Comparison of ENCODE assay signal across 9 cellular contexts in the genomic region with DNA sequence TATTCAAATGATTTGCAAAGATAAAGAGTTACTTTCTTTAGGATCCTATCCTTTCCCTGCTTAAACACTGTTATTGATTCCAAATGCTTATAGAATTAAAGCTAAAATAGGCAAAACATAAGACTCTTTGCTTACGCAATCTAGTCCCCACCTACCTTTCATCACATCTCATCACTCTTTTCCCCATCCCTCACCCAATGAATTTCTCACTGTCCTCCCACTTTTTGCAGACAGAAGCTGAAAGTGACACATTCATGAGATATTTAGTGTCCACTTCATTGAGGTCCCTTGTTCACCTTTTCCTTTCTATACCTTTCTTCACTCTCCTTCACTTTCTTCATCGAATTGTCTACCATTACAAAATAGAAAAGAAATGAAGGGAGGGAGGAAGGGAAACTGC. TPM values are rescaled to one million over a fixed set of nuclear protein-coding genes. Genes with fewer than 3 reads are reported as not detected.
DNase-seq lines count a peak whose midpoint lies in the region; ATAC-seq, FAIRE-seq and TF ChIP-seq lines count a peak whose summit lies in the region.
"Had no signal": no experiment of that assay in that cellular context is flagged by ENCODE, and none has a peak within 500 bp of the region (broad histone marks: within the 10 kb centered on the region; RNA-seq: fewer than 3 reads in every experiment).

No MANE protein-coding gene starts in this region.

- no peak overlapping the region for H3K27ac Mint-ChIP-seq in CD4-positive, alpha-beta memory T cell
- peak overlapping the region; percentile 82 for H3K27ac Mint-ChIP-seq in astrocyte (ENCODE audit: unreplicated experiment)
- H3K27ac Mint-ChIP-seq in naive thymus-derived CD4-positive, alpha-beta T cell = peak overlapping the region in 1 of 9 donors; percentile 28
- no peak overlapping the region for H3K27ac Mint-ChIP-seq in activated CD4-positive, alpha-beta memory T cell treated with anti-CD3 and anti-CD28 coated beads, Interleukin-2, amount 10 ng/mL, durations not matched to agents 7 days and 5 days
- H3K27ac Mint-ChIP-seq: activated CD4-positive, alpha-beta memory T cell treated with anti-CD3 and anti-CD28 coated beads for 36 hours had no signal

- no peaks in the 10 kb centered on the region for H3K27me3 ChIP-seq in CD4-positive, alpha-beta memory T cell (ENCODE audit: insufficient read depth, low read length)
- H3K27me3 ChIP-seq in HUES6 (ENCODE audit: control insufficient read depth, insufficient read depth, low read length) (no peaks in the 10 kb centered on the region; the same call in 1 of the 2 replicates), astrocyte (ENCODE audit: insufficient read depth, low read length) (no peaks in the 10 kb centered on the region)
- no peaks in the 10 kb centered on the region for H3K27me3 ChIP-seq in naive thymus-derived CD4-positive, alpha-beta T cell (ENCODE audit: control insufficient read depth in 2 of 2, insufficient read depth in 2 of 2, low read length in 2 of 2)

- peak overlapping the region; percentile 88 for H2AFZ ChIP-seq in astrocyte (ENCODE audit: low read depth, low read length)

- no peaks in the 10 kb centered on the region for H3K36me3 ChIP-seq in CD4-positive, alpha-beta memory T cell (ENCODE audit: insufficient read depth, low read length)
- H3K36me3 ChIP-seq in HUES6 (ENCODE audit: control insufficient read depth, insufficient read depth, low read length) = peaks cover 12% of the 10 kb centered on the region; the same call in 1 of the 2 replicates
- no peaks in the 10 kb centered on the region for H3K36me3 ChIP-seq in astrocyte (ENCODE audit: insufficient read depth, low read length)
- H3K36me3 ChIP-seq in naive thymus-derived CD4-positive, alpha-beta T cell (ENCODE audit: control insufficient read depth in 2 of 3, insufficient read depth in 3 of 3, low read length in 3 of 3) = peaks cover 0 to 4% (median 0%) of the 10 kb centered on the region in 3 experiments

- CTCF ChIA-PET in CD4-positive, alpha-beta memory T cell (lab: Charles Lee; ENCODE audit: partially characterized antibody) = no interaction called here
- CTCF ChIA-PET in naive thymus-derived CD4-positive, alpha-beta T cell (lab: Charles Lee) = no interaction called here
- CTCF ChIA-PET in activated CD4-positive, alpha-beta memory T cell treated with anti-CD3 and anti-CD28 coated beads, Interleukin-2, amount 10 ng/mL, durations not matched to agents 7 days and 5 days (lab: Charles Lee) = no interaction called here

- no peak overlapping the region for H3K27ac ChIP-seq in CD4-positive, alpha-beta memory T cell (ENCODE audit: low read depth, low read length)
- no peak overlapping the region for H3K27ac ChIP-seq in HUES6 (ENCODE audit: low read depth, low read length)
- no peak overlapping the region for H3K27ac ChIP-seq in astrocyte (ENCODE audit: low read depth, low read length)
- no peak overlapping the region for H3K27ac ChIP-seq in naive thymus-derived CD4-positive, alpha-beta T cell (ENCODE audit: low read depth, low read length)

- H3K9me3 ChIP-seq in CD4-positive, alpha-beta memory T cell (ENCODE audit: control insufficient read depth in 1 of 2, low read length in 2 of 2) = no peaks in the 10 kb centered on the region
- no peaks in the 10 kb centered on the region for H3K9me3 ChIP-seq in HUES6 (ENCODE audit: control insufficient read depth, insufficient read depth, low read depth, low read length)
- no peaks in the 10 kb centered on the region for H3K9me3 ChIP-seq in astrocyte (ENCODE audit: insufficient read depth, low read depth, low read length)
- no peaks in the 10 kb centered on the region for H3K9me3 ChIP-seq in naive thymus-derived CD4-positive, alpha-beta T cell (ENCODE audit: control insufficient read depth in 2 of 3, low read length in 3 of 3)

- no peak for FAIRE-seq in astrocyte (lab: Jason Lieb, UNC)

- H3K4me1 ChIP-seq in CD4-positive, alpha-beta memory T cell (ENCODE audit: insufficient read depth, low read length) = no peaks in the 10 kb centered on the region
- H3K4me1 ChIP-seq in HUES6 (ENCODE audit: control insufficient read depth, insufficient read depth, low read length) = 0 out of 2 replicates have a peak, but pooled peaks cover 12% of the 10 kb centered on the region
- no peaks in the 10 kb centered on the region for H3K4me1 ChIP-seq in astrocyte (ENCODE audit: insufficient read depth, low read length)
- no peaks in the 10 kb centered on the region for H3K4me1 ChIP-seq in naive thymus-derived CD4-positive, alpha-beta T cell (ENCODE audit: control insufficient read depth in 2 of 2, insufficient read depth in 2 of 2, low read length in 2 of 2)

- H4K20me1 ChIP-seq in astrocyte (ENCODE audit: insufficient read depth, low read length) = no peaks in the 10 kb centered on the region

- no peak for DNase-seq in CD4-positive, alpha-beta memory T cell
- no peak for DNase-seq in astrocyte (ENCODE audit: low read depth)
- peak in 1 of 9 donors; percentile 2 for DNase-seq in naive thymus-derived CD4-positive, alpha-beta T cell
- DNase-seq in NCI-H187 (lab: John Stamatoyannopoulos, UW) = no peak
- no peak for DNase-seq in activated CD4-positive, alpha-beta memory T cell treated with anti-CD3 and anti-CD28 coated beads, Interleukin-2, amount 10 ng/mL, durations not matched to agents 7 days and 5 days

- peak overlapping the region; percentile 83 for H3K4me2 ChIP-seq in astrocyte (ENCODE audit: low read length)

- H3K9ac ChIP-seq in HUES6 (ENCODE audit: low read length) = peak overlapping the region; percentile 52
- H3K9ac ChIP-seq in astrocyte (ENCODE audit: low read length) = peak overlapping the region; percentile 90

- peaks cover 6 to 13% (median 11%) of the 10 kb centered on the region in 4 donors for H3K4me1 Mint-ChIP-seq in CD4-positive, alpha-beta memory T cell
- H3K4me1 Mint-ChIP-seq in astrocyte (ENCODE audit: low read depth, unreplicated experiment) = peaks cover 2% of the 10 kb centered on the region
- H3K4me1 Mint-ChIP-seq in naive thymus-derived CD4-positive, alpha-beta T cell = peaks cover 4 to 13% (median 9%) of the 10 kb centered on the region in 7 donors
- peaks cover 5% of the 10 kb centered on the region for H3K4me1 Mint-ChIP-seq in activated CD4-positive, alpha-beta memory T cell treated with anti-CD3 and anti-CD28 coated beads, Interleukin-2, amount 10 ng/mL, durations not matched to agents 7 days and 5 days

- peaks cover 20% of the 10 kb centered on the region for H3K79me2 ChIP-seq in astrocyte (ENCODE audit: insufficient read depth, low read length)

- POLR2A ChIA-PET in CD4-positive, alpha-beta memory T cell (lab: Charles Lee; ENCODE audit: partially characterized antibody) = no interaction called here
- POLR2A ChIA-PET in naive thymus-derived CD4-positive, alpha-beta T cell (lab: Charles Lee) = no interaction called here
- POLR2A ChIA-PET in activated CD4-positive, alpha-beta memory T cell treated with anti-CD3 and anti-CD28 coated beads, Interleukin-2, amount 10 ng/mL, durations not matched to agents 7 days and 5 days (lab: Charles Lee) = no interaction called here

- H3K27me3 Mint-ChIP-seq in CD4-positive, alpha-beta memory T cell = peaks cover 3 to 7% of the 10 kb centered on the region in 2 donors
- H3K27me3 Mint-ChIP-seq in astrocyte (ENCODE audit: low read depth, unreplicated experiment) = no peaks in the 10 kb centered on the region
- H3K27me3 Mint-ChIP-seq in naive thymus-derived CD4-positive, alpha-beta T cell = peaks cover 0 to 32% (median 11%) of the 10 kb centered on the region in 5 donors
- peaks cover 22% of the 10 kb centered on the region for H3K27me3 Mint-ChIP-seq in activated CD4-positive, alpha-beta memory T cell treated with anti-CD3 and anti-CD28 coated beads, Interleukin-2, amount 10 ng/mL, durations not matched to agents 7 days and 5 days

- H3K9me3 Mint-ChIP-seq in CD4-positive, alpha-beta memory T cell = peaks cover 0 to 4% (median 0%) of the 10 kb centered on the region in 8 donors
- H3K9me3 Mint-ChIP-seq in astrocyte (ENCODE audit: unreplicated experiment) = no peaks in the 10 kb centered on the region
- H3K9me3 Mint-ChIP-seq in naive thymus-derived CD4-positive, alpha-beta T cell = no peaks in the 10 kb centered on the region
- no peaks in the 10 kb centered on the region for H3K9me3 Mint-ChIP-seq in activated CD4-positive, alpha-beta memory T cell treated with anti-CD3 and anti-CD28 coated beads, Interleukin-2, amount 10 ng/mL, durations not matched to agents 7 days and 5 days
- H3K9me3 Mint-ChIP-seq: activated CD4-positive, alpha-beta memory T cell treated with anti-CD3 and anti-CD28 coated beads for 36 hours had no signal

- ATAC-seq in naive thymus-derived CD4-positive, alpha-beta T cell = no peak
- ATAC-seq in GM19328 (IDR thresholded peaks at IDR 0.05; ENCODE audit: unreplicated experiment) = no peak
- ATAC-seq in GM19035 (IDR thresholded peaks at IDR 0.05; ENCODE audit: unreplicated experiment) = no peak

- H3K4me3 Mint-ChIP-seq in CD4-positive, alpha-beta memory T cell = peak overlapping the region; percentile 6 to 58 (median 35)
- H3K4me3 Mint-ChIP-seq in astrocyte (ENCODE audit: unreplicated experiment) = peak overlapping the region; percentile 84
- peak overlapping the region; percentile 43 to 94 (median 82) for H3K4me3 Mint-ChIP-seq in naive thymus-derived CD4-positive, alpha-beta T cell
- no peak overlapping the region for H3K4me3 Mint-ChIP-seq in activated CD4-positive, alpha-beta memory T cell treated with anti-CD3 and anti-CD28 coated beads, Interleukin-2, amount 10 ng/mL, durations not matched to agents 7 days and 5 days

- TF ChIP-seq CTCF in astrocyte (IDR thresholded peaks at IDR 0.05; ENCODE audit: insufficient read depth, low read depth, low read length) = no peak

- no peaks in the 10 kb centered on the region for H3K36me3 Mint-ChIP-seq in CD4-positive, alpha-beta memory T cell
- no peaks in the 10 kb centered on the region for H3K36me3 Mint-ChIP-seq in astrocyte (ENCODE audit: low read depth, unreplicated experiment)
- peaks cover 0 to 4% (median 0%) of the 10 kb centered on the region in 5 donors for H3K36me3 Mint-ChIP-seq in naive thymus-derived CD4-positive, alpha-beta T cell
- no peaks in the 10 kb centered on the region for H3K36me3 Mint-ChIP-seq in activated CD4-positive, alpha-beta memory T cell treated with anti-CD3 and anti-CD28 coated beads, Interleukin-2, amount 10 ng/mL, durations not matched to agents 7 days and 5 days (ENCODE audit: low read depth)
- H3K36me3 Mint-ChIP-seq: activated CD4-positive, alpha-beta memory T cell treated with anti-CD3 and anti-CD28 coated beads for 36 hours had no signal

- H3K4me3 ChIP-seq in CD4-positive, alpha-beta memory T cell (ENCODE audit: low read length in 2 of 2) = no peak overlapping the region
- peak overlapping the region; percentile 99 for H3K4me3 ChIP-seq in HUES6 (ENCODE audit: low read depth, low read length)
- H3K4me3 ChIP-seq in astrocyte (ENCODE audit: insufficient read depth, low read depth, low read length) = peak overlapping the region; percentile 87
- H3K4me3 ChIP-seq in naive thymus-derived CD4-positive, alpha-beta T cell (ENCODE audit: low read length) = no peak overlapping the region

- intact Hi-C loops in CD4-positive, alpha-beta memory T cell (cut with micrococcal nuclease) = no loop called here
- intact Hi-C loops in naive thymus-derived CD4-positive, alpha-beta T cell (cut with micrococcal nuclease) = no loop called here

RNA-seq across cellular contexts. Expression of a gene that starts 0.4 kb away (rescaled TPM):
- total RNA-seq in CD4-positive, alpha-beta memory T cell = not detected
- not detected for polyA plus RNA-seq in CD4-positive, alpha-beta memory T cell
- 0.09 and 0.19 TPM in 2 replicates for total RNA-seq in astrocyte
- total RNA-seq in naive thymus-derived CD4-positive, alpha-beta T cell = not detected
- not detected for polyA plus RNA-seq in naive thymus-derived CD4-positive, alpha-beta T cell
- not detected for total RNA-seq in activated CD4-positive, alpha-beta memory T cell treated with anti-CD3 and anti-CD28 coated beads, Interleukin-2, amount 10 ng/mL, durations not matched to agents 7 days and 5 days
- total RNA-seq: activated CD4-positive, alpha-beta memory T cell treated with anti-CD3 and anti-CD28 coated beads for 36 hours had no signal

RNA-seq across cellular contexts. Expression of a gene that starts 0.6 kb away (rescaled TPM):
- total RNA-seq in CD4-positive, alpha-beta memory T cell = 1 to 10 TPM; 1.3 to 1.5 TPM
- under 1 TPM; 0.25 to 0.64 TPM for polyA plus RNA-seq in CD4-positive, alpha-beta memory T cell
- 10.8 and 12.5 TPM in 2 replicates for total RNA-seq in astrocyte
- 1 to 10 TPM in 4 of 5 experiments, under 1 TPM in 1; 0.27 to 2.1 (median 1.6) TPM for total RNA-seq in naive thymus-derived CD4-positive, alpha-beta T cell
- 1 to 10 TPM; 1.8 to 2.9 TPM for polyA plus RNA-seq in naive thymus-derived CD4-positive, alpha-beta T cell
- total RNA-seq in activated CD4-positive, alpha-beta memory T cell treated with anti-CD3 and anti-CD28 coated beads, Interleukin-2, amount 10 ng/mL, durations not matched to agents 7 days and 5 days = under 1 TPM; 0.18 to 0.30 TPM

Comparison
In these comparisons a context has a peak if more than half of its experiments do, and no peak if none do; other contexts are left out.
1. H3K4me3 ChIP-seq: peak in HUES6 (single experiment) and astrocyte (single experiment); none in CD4-positive, alpha-beta memory T cell (0 of 2) and naive thymus-derived CD4-positive, alpha-beta T cell (single experiment).